2 cellular contexts compared by ENCODE assay signal in the genomic region with DNA sequence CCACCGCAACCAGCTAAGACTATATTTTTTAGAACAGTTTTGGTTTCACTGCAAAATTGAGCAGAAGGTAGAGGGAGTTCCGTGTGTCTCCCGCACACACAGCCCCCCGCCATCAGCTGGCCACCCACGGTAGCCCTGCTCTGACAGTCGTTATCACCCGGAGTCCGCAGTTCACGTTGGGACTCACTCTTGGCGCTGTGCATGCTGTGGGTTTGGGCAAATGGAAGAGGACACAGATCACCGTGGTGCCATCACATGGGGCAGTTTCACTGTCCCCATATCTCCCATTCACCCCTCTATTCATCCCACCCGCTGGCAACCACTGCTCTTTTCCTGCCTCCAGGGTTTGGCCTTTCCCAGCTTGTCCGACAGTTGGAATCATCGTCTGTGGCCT.
TF ChIP-seq lines count a peak whose summit lies in the region.

No MANE protein-coding gene starts in this region.

TF ChIP-seq in GM23338, 12 proteins besides CTCF, POLR2A, EP300 and RAD21:
- no peak for TF ChIP-seq ZNF114 (CRISPR knock-in tag; IDR thresholded peaks at IDR 0.05)
- no peak for TF ChIP-seq EZH2phosphoT487 (IDR thresholded peaks at IDR 0.05; ENCODE audit: unreplicated experiment)
- no peak for TF ChIP-seq POLR2AphosphoS5 (IDR thresholded peaks at IDR 0.05; ENCODE audit: low read depth)
- TF ChIP-seq JUNB (IDR thresholded peaks at IDR 0.05; ENCODE audit: unreplicated experiment): no peak
- TF ChIP-seq STAT1 (IDR thresholded peaks at IDR 0.05; ENCODE audit: unreplicated experiment): no peak
- TF ChIP-seq NANOG (IDR thresholded peaks at IDR 0.05; ENCODE audit: borderline replicate concordance): no peak
- TF ChIP-seq CREB1 (CRISPR knock-in tag; IDR thresholded peaks at IDR 0.05; ENCODE audit: low read depth): no peak
- no peak for TF ChIP-seq EZH2 (IDR thresholded peaks at IDR 0.05; ENCODE audit: low read depth, unreplicated experiment)
- TF ChIP-seq, protein P1, sequence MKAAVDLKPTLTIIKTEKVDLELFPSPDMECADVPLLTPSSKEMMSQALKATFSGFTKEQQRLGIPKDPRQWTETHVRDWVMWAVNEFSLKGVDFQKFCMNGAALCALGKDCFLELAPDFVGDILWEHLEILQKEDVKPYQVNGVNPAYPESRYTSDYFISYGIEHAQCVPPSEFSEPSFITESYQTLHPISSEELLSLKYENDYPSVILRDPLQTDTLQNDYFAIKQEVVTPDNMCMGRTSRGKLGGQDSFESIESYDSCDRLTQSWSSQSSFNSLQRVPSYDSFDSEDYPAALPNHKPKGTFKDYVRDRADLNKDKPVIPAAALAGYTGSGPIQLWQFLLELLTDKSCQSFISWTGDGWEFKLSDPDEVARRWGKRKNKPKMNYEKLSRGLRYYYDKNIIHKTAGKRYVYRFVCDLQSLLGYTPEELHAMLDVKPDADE (IDR thresholded peaks at IDR 0.05): no peak
- TF ChIP-seq, protein P2, sequence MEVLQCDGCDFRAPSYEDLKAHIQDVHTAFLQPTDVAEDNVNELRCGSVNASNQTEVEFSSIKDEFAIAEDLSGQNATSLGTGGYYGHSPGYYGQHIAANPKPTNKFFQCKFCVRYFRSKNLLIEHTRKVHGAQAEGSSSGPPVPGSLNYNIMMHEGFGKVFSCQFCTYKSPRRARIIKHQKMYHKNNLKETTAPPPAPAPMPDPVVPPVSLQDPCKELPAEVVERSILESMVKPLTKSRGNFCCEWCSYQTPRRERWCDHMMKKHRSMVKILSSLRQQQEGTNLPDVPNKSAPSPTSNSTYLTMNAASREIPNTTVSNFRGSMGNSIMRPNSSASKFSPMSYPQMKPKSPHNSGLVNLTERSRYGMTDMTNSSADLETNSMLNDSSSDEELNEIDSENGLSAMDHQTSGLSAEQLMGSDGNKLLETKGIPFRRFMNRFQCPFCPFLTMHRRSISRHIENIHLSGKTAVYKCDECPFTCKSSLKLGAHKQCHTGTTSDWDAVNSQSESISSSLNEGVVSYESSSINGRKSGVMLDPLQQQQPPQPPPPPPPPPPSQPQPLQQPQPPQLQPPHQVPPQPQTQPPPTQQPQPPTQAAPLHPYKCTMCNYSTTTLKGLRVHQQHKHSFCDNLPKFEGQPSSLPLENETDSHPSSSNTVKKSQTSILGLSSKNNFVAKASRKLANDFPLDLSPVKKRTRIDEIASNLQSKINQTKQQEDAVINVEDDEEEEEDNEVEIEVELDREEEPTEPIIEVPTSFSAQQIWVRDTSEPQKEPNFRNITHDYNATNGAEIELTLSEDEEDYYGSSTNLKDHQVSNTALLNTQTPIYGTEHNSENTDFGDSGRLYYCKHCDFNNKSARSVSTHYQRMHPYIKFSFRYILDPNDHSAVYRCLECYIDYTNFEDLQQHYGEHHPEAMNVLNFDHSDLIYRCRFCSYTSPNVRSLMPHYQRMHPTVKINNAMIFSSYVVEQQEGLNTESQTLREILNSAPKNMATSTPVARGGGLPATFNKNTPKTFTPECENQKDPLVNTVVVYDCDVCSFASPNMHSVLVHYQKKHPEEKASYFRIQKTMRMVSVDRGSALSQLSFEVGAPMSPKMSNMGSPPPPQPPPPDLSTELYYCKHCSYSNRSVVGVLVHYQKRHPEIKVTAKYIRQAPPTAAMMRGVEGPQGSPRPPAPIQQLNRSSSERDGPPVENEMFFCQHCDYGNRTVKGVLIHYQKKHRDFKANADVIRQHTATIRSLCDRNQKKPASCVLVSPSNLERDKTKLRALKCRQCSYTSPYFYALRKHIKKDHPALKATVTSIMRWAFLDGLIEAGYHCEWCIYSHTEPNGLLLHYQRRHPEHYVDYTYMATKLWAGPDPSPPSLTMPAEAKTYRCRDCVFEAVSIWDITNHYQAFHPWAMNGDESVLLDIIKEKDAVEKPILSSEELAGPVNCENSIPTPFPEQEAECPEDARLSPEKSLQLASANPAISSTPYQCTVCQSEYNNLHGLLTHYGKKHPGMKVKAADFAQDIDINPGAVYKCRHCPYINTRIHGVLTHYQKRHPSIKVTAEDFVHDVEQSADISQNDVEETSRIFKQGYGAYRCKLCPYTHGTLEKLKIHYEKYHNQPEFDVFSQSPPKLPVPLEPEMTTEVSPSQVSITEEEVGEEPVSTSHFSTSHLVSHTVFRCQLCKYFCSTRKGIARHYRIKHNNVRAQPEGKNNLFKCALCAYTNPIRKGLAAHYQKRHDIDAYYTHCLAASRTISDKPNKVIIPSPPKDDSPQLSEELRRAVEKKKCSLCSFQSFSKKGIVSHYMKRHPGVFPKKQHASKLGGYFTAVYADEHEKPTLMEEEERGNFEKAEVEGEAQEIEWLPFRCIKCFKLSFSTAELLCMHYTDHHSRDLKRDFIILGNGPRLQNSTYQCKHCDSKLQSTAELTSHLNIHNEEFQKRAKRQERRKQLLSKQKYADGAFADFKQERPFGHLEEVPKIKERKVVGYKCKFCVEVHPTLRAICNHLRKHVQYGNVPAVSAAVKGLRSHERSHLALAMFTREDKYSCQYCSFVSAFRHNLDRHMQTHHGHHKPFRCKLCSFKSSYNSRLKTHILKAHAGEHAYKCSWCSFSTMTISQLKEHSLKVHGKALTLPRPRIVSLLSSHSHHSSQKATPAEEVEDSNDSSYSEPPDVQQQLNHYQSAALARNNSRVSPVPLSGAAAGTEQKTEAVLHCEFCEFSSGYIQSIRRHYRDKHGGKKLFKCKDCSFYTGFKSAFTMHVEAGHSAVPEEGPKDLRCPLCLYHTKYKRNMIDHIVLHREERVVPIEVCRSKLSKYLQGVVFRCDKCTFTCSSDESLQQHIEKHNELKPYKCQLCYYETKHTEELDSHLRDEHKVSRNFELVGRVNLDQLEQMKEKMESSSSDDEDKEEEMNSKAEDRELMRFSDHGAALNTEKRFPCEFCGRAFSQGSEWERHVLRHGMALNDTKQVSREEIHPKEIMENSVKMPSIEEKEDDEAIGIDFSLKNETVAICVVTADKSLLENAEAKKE (CRISPR knock-in tag; IDR thresholded peaks at IDR 0.05): no peak

TF ChIP-seq in liver, 16 proteins besides CTCF, POLR2A, EP300 and RAD21:
- TF ChIP-seq FOXA2 (IDR thresholded peaks at IDR 0.05) (no peak), SP1 (IDR thresholded peaks at IDR 0.05) (no peak), RXRA (IDR thresholded peaks at IDR 0.05) (no peak), YY1 (IDR thresholded peaks at IDR 0.05) (no peak), NR2F2 (IDR thresholded peaks at IDR 0.05) (no peak), FOXA1 (IDR thresholded peaks at IDR 0.05) (no peak), GABPA (IDR thresholded peaks at IDR 0.05 in 1 of 2, conservative IDR thresholded peaks at IDR 0.05 in 1 of 2) (no peak), EGR1 (IDR thresholded peaks at IDR 0.05; ENCODE audit: low read depth in 2 of 2) (no peak)
- TF ChIP-seq, protein P3, sequence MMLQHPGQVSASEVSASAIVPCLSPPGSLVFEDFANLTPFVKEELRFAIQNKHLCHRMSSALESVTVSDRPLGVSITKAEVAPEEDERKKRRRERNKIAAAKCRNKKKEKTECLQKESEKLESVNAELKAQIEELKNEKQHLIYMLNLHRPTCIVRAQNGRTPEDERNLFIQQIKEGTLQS (IDR thresholded peaks at IDR 0.05): no peak
TF ChIP-seq in liver: peak in this region for 0.
